1 cellular context compared by ENCODE assay signal in genomic region chr19:13034636-13035035, GRCh38.
TF ChIP-seq lines count a peak whose summit lies in the region.

No MANE protein-coding gene starts in this region.

TF ChIP-seq in HCT116, 20 proteins besides CTCF, POLR2A, EP300 and RAD21:
- TF ChIP-seq EGR1 (IDR thresholded peaks at IDR 0.05; ENCODE audit: low read depth) (no peak), CBX3 (IDR thresholded peaks at IDR 0.05; ENCODE audit: low read depth) (no peak), POLR2AphosphoS5 (IDR thresholded peaks at IDR 0.05; ENCODE audit: low read depth, low read length) (no peak), ZNF274 (IDR thresholded peaks at IDR 0.05; ENCODE audit: low read depth, low read length) (no peak)
- TF ChIP-seq, protein P1, sequence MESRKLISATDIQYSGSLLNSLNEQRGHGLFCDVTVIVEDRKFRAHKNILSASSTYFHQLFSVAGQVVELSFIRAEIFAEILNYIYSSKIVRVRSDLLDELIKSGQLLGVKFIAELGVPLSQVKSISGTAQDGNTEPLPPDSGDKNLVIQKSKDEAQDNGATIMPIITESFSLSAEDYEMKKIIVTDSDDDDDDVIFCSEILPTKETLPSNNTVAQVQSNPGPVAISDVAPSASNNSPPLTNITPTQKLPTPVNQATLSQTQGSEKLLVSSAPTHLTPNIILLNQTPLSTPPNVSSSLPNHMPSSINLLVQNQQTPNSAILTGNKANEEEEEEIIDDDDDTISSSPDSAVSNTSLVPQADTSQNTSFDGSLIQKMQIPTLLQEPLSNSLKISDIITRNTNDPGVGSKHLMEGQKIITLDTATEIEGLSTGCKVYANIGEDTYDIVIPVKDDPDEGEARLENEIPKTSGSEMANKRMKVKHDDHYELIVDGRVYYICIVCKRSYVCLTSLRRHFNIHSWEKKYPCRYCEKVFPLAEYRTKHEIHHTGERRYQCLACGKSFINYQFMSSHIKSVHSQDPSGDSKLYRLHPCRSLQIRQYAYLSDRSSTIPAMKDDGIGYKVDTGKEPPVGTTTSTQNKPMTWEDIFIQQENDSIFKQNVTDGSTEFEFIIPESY (IDR thresholded peaks at IDR 0.05; ENCODE audit: extremely low read depth, insufficient replicate concordance, low read length), result no peak
